Comparison of ENCODE assay signal across 10 cellular contexts in genomic region chr7:74405191-74405898, GRCh38. TPM values are rescaled to one million over a fixed set of nuclear protein-coding genes. Genes with fewer than 3 reads are reported as not detected.
DNase-seq lines count a peak whose midpoint lies in the region; ATAC-seq and TF ChIP-seq lines count a peak whose summit lies in the region.
"Had no signal": no experiment of that assay in that cellular context is flagged by ENCODE, and none has a peak within 500 bp of the region (broad histone marks: within the 10 kb centered on the region; RNA-seq: fewer than 3 reads in every experiment).

No MANE protein-coding gene starts in this region.

- no peaks in the 10 kb centered on the region for H3K9me3 Mint-ChIP-seq in Calu3 (ENCODE audit: low read depth, unreplicated experiment)
- H3K9me3 Mint-ChIP-seq: activated CD4-positive, alpha-beta memory T cell treated with anti-CD3 and anti-CD28 coated beads, Interleukin-2, amount 10 ng/mL, durations not matched to agents 7 days and 5 days had no signal

- H3K9me3 ChIP-seq in stomach, result no peaks in the 10 kb centered on the region
- H3K9me3 ChIP-seq: uterus had no signal

- DNase-seq in Calu3 (no peak), astrocyte of the cerebellum (ENCODE audit: low read depth) (no peak), left kidney (ENCODE audit: low read depth, low spot score) (peak; percentile 77), stomach (no peak), SIG-M5 treated with dmso at 0.1 percent for 504 hours (lab: John Stamatoyannopoulos, UW; ENCODE audit: unreplicated experiment) (no peak), NCI-H2196 (lab: John Stamatoyannopoulos, UW; ENCODE audit: unreplicated experiment) (no peak)
- DNase-seq: activated CD4-positive, alpha-beta memory T cell treated with anti-CD3 and anti-CD28 coated beads, Interleukin-2, amount 10 ng/mL, durations not matched to agents 7 days and 5 days; uterus had no signal

- no peaks in the 10 kb centered on the region for H3K79me2 ChIP-seq in KMS-11 (ENCODE audit: insufficient read depth, low read depth)

- 73 to 85% (median 81%) methylated on average over 18 to 31 of the region's 31 CpGs for WGBS in stomach, 5 donors

- TF ChIP-seq CTCF in Calu3 (IDR thresholded peaks at IDR 0.05; ENCODE audit: unreplicated experiment) (peak; percentile 17), KMS-11 (conservative IDR thresholded peaks at IDR 0.05; ENCODE audit: low read depth, low read length) (peak; percentile 81), astrocyte of the cerebellum (IDR thresholded peaks at IDR 0.05; ENCODE audit: low read depth, low read length, missing control alignments) (peak; percentile 52), stomach (IDR thresholded peaks at IDR 0.05) (peak in 2 of 7 experiments; percentile 23 to 25)

- TF ChIP-seq POLR2A in stomach (IDR thresholded peaks at IDR 0.05), result no peak

- H3K27ac Mint-ChIP-seq in Calu3 (ENCODE audit: unreplicated experiment), result no peak overlapping the region
- H3K27ac Mint-ChIP-seq: activated CD4-positive, alpha-beta memory T cell treated with anti-CD3 and anti-CD28 coated beads, Interleukin-2, amount 10 ng/mL, durations not matched to agents 7 days and 5 days had no signal

- H3K9ac ChIP-seq in KMS-11, result no peak overlapping the region

- H3K4me3 Mint-ChIP-seq in Calu3 (ENCODE audit: low read depth, unreplicated experiment), result no peak overlapping the region
- H3K4me3 Mint-ChIP-seq: activated CD4-positive, alpha-beta memory T cell treated with anti-CD3 and anti-CD28 coated beads, Interleukin-2, amount 10 ng/mL, durations not matched to agents 7 days and 5 days had no signal

- H3K4me1 ChIP-seq in KMS-11 (ENCODE audit: low read depth, poor library complexity, severe bottlenecking) (no peaks in the 10 kb centered on the region), stomach (no peaks in the 10 kb centered on the region)
- H3K4me1 ChIP-seq: uterus had no signal

- H2AFZ ChIP-seq in KMS-11 (ENCODE audit: low read depth), result peak overlapping the region; percentile 39; the same call in 1 of the 2 replicates

- TSS peak; percentile 57 for BruUV-seq in Calu3 (replicated peaks; lab: Mats Ljungman, UMichigan)

- H3K36me3 ChIP-seq in KMS-11 (ENCODE audit: insufficient read depth) (no peaks in the 10 kb centered on the region), stomach (peaks cover 27 to 53% (median 49%) of the 10 kb centered on the region in 4 donors)
- H3K36me3 ChIP-seq: uterus had no signal

- in situ Hi-C loops in astrocyte of the cerebellum (cut with HindIII; ENCODE audit: low sequenced_read_pairs), result loop anchor here (25.0 kb wide), 1 partner anchor 343 kb away; no protein-coding TSS in a partner anchor

- H3K27me3 ChIP-seq in KMS-11 (ENCODE audit: insufficient read depth, low read depth) (peaks cover 24% of the 10 kb centered on the region; the same call in 1 of the 2 replicates), stomach (no peaks in the 10 kb centered on the region)
- H3K27me3 ChIP-seq: uterus had no signal

- peaks cover 31% of the 10 kb centered on the region for H3K36me3 Mint-ChIP-seq in Calu3 (ENCODE audit: insufficient read depth, unreplicated experiment)

- peak overlapping the region; percentile 36; the same call in 1 of the 2 replicates for H3K4me2 ChIP-seq in KMS-11

- H3K27me3 Mint-ChIP-seq in Calu3 (ENCODE audit: unreplicated experiment), result no peaks in the 10 kb centered on the region
- H3K27me3 Mint-ChIP-seq: activated CD4-positive, alpha-beta memory T cell treated with anti-CD3 and anti-CD28 coated beads, Interleukin-2, amount 10 ng/mL, durations not matched to agents 7 days and 5 days had no signal

- no peak overlapping the region for H3K4me3 ChIP-seq in KMS-11 (IDR thresholded peaks at IDR 0.05; ENCODE audit: insufficient read depth, low read depth, low read length)
- no peak overlapping the region for H3K4me3 ChIP-seq in astrocyte of the cerebellum (ENCODE audit: low read depth, low read length)
- H3K4me3 ChIP-seq in stomach, result no peak overlapping the region
- H3K4me3 ChIP-seq: uterus had no signal

- no peak for TF ChIP-seq EP300 in stomach (IDR thresholded peaks at IDR 0.05)

- no peak for ATAC-seq in GM21528 (IDR thresholded peaks at IDR 0.05; ENCODE audit: low FRiP score, unreplicated experiment)

- H3K27ac ChIP-seq in KMS-11 (no peak overlapping the region), stomach (no peak overlapping the region)
- H3K27ac ChIP-seq: uterus had no signal

- H4K20me1 ChIP-seq in KMS-11 (ENCODE audit: insufficient read depth), result no peaks in the 10 kb centered on the region

- no peaks in the 10 kb centered on the region for H3K4me1 Mint-ChIP-seq in Calu3 (ENCODE audit: low read depth, unreplicated experiment)
- H3K4me1 Mint-ChIP-seq: activated CD4-positive, alpha-beta memory T cell treated with anti-CD3 and anti-CD28 coated beads, Interleukin-2, amount 10 ng/mL, durations not matched to agents 7 days and 5 days had no signal

- intact Hi-C loops in Calu3 (cut with micrococcal nuclease; ENCODE audit: unreplicated experiment), result no loop called here
- intact Hi-C loops in stomach (cut with DNase I; ENCODE audit: low total_unique reads), result loop anchor here (10.0 kb wide), 1 partner anchor 361 kb away; no protein-coding TSS in a partner anchor

- CTCF ChIA-PET in Calu3 (lab: Charles Lee), result interaction anchor here (0.7 kb wide), 1 partner anchor 149 kb away, joined by 5 read pairs; no protein-coding TSS in a partner anchor

RNA-seq across cellular contexts. Expression of gene GTF2IRD1, which starts 48.4 kb away (rescaled TPM):
- total RNA-seq in Calu3 (2022) (29.2 and 31.1 TPM in 2 replicates), stomach (10 to 100 TPM in 4 of 5 donors, 1 to 10 TPM in 1; 9.3 to 40.8 (median 19.6) TPM)
- 10 to 100 TPM in 1 of 3 donors, 1 to 10 TPM in 2; 8.0 to 41.1 (median 8.4) TPM for polyA plus RNA-seq in stomach
